Comparison of ENCODE assay signal across 14 cellular contexts in the genomic region with DNA sequence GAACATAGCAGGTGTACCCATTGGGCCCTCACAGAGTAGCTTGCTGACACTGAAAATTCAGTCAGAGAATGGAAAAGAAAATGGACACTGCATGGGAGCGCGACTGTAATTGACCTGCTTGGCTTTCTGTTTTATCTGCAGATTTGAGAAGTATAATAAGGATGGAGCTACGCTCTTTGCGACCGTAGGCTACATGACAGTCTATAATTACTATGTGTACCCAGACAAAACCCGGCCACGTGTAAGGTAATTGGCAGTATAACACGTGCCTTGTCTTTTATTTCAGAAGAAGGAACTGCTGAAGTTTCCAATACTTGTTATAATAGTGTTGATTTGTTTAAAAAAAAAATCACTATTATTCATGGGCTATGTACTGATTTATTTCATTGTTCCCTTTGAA.
"Had no signal": no experiment of that assay in that cellular context is flagged by ENCODE, and none has a peak within 500 bp of the region (broad histone marks: within the 10 kb centered on the region; RNA-seq: fewer than 3 reads in every experiment).

No MANE protein-coding gene starts in this region.

- H3K4me3 Mint-ChIP-seq: activated T-helper 17 cell treated with anti-CD3 and anti-CD28 coated beads, Interleukin-2, amount 50 U/mL, for 72 hours; immature natural killer cell; natural killer cell treated with Interleukin-12 subunit alpha and Interleukin-12 subunit beta and Interleukin-15 and Interleukin-18, amount 100 ng/mL, for 72 hours had no signal

- DNase-seq: activated naive CD4-positive, alpha-beta T cell treated with Interleukin-2 at 50 U/mL for 16 hours; anterior cingulate cortex; cerebellar nuclear complex; effector CD8-positive, alpha-beta T cell; foreskin keratinocyte; immature natural killer cell; mesendoderm; occipital lobe; stimulated activated CD4-positive, alpha-beta T cell treated with anti-CD3 and anti-CD28 coated beads, Interleukin-15, amount 100 ng/mL, for 24 hours; stimulated activated CD4-positive, alpha-beta T cell treated with anti-CD3 and anti-CD28 coated beads, Interleukin-4, amount 100 ng/mL, for 1 hour; tibial artery had no signal

- FAIRE-seq: urothelium cell line had no signal

- H3K27ac Mint-ChIP-seq: activated T-helper 17 cell treated with anti-CD3 and anti-CD28 coated beads, Interleukin-2, amount 50 U/mL, for 72 hours; immature natural killer cell; natural killer cell treated with Interleukin-12 subunit alpha and Interleukin-12 subunit beta and Interleukin-15 and Interleukin-18, amount 100 ng/mL, for 72 hours had no signal

- H3K9me3 Mint-ChIP-seq: activated T-helper 17 cell treated with anti-CD3 and anti-CD28 coated beads, Interleukin-2, amount 50 U/mL, for 72 hours; immature natural killer cell; natural killer cell treated with Interleukin-12 subunit alpha and Interleukin-12 subunit beta and Interleukin-15 and Interleukin-18, amount 100 ng/mL, for 72 hours had no signal

- H3K27me3 Mint-ChIP-seq: activated T-helper 17 cell treated with anti-CD3 and anti-CD28 coated beads, Interleukin-2, amount 50 U/mL, for 72 hours; natural killer cell treated with Interleukin-12 subunit alpha and Interleukin-12 subunit beta and Interleukin-15 and Interleukin-18, amount 100 ng/mL, for 72 hours had no signal
